11 cellular contexts compared by ENCODE assay signal in genomic region chr2:55826246-55826645, GRCh38.
"Had no signal": no experiment of that assay in that cellular context is flagged by ENCODE, and none has a peak within 500 bp of the region (broad histone marks: within the 10 kb centered on the region; RNA-seq: fewer than 3 reads in every experiment).

No MANE protein-coding gene starts in this region.

- H3K27ac ChIP-seq: GM23248 had no signal

- DNase-seq: GM23248, GOT3, H7, H9, HCEC 1CT, HFFc6 had no signal

- H3K9ac ChIP-seq: GM23248 had no signal

- H3K4me3 ChIP-seq: GM23248, GM23338, HAP-1 had no signal

- ATAC-seq: GM23338, HCT116 had no signal

- H3K4me2 ChIP-seq: GM23338 had no signal

- FAIRE-seq: H1, H54 had no signal

- H2AFZ ChIP-seq: GM23248, GM23338 had no signal

- H3K9me3 ChIP-seq: HAP-1 had no signal

- H3K36me3 ChIP-seq: HAP-1 had no signal
